ENCODE assay signal across 1 cellular context in genomic region chr2:28355521-28356094, GRCh38.
TF ChIP-seq lines count a peak whose summit lies in the region.

No MANE protein-coding gene starts in this region.

TF ChIP-seq in IMR-90, 13 proteins besides CTCF, POLR2A, EP300 and RAD21 (continued from another document):
- TF ChIP-seq, protein P1, sequence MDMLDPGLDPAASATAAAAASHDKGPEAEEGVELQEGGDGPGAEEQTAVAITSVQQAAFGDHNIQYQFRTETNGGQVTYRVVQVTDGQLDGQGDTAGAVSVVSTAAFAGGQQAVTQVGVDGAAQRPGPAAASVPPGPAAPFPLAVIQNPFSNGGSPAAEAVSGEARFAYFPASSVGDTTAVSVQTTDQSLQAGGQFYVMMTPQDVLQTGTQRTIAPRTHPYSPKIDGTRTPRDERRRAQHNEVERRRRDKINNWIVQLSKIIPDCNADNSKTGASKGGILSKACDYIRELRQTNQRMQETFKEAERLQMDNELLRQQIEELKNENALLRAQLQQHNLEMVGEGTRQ (IDR thresholded peaks at IDR 0.05; ENCODE audit: low read depth, low read length) = no peak
- TF ChIP-seq CHD1 (IDR thresholded peaks at IDR 0.05; ENCODE audit: low read depth, low read length) (no peak), FOS (IDR thresholded peaks at IDR 0.05; ENCODE audit: low read depth, low read length) (no peak)
TF ChIP-seq in IMR-90: peak in this region for 0.
